In the genomic region with DNA sequence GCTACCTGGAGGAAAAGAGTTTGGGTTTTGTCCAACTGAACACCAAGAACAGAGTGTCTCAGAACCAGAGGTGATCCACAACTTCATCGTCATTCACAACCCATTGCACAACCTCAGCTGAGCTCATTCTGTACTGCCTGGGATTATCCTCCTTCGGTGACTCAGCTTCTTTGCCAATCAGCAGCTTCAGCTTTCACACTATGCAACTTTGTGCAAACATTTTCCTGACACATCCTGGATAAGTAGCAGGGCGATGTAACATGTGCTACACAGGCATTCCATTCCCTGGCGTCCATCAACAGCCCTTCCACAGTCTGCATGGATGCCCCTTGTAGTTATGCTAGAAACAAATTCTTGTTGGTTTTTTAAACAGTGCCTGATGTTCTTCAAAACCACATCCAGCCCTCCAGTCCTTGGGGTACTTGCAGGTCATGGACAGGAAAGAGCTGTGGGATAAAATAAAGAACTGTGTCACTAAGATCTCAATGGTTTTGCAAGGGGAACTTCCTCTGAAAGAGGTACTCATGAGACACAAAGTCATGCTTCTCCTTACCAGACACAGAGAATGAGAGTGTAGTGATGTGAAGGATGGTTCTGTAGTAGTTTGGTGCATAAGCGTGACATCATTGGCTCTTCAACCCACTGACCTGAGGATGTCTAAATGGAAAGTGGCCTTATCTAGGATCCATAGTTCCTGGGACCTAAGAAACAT, we compare ENCODE assay signal across 13 cellular contexts.
A peak's percentile ranks its signal among the peaks of the same experiment; 100 is the strongest.
DNase-seq lines count a peak whose midpoint lies in the region; ATAC-seq and TF ChIP-seq lines count a peak whose summit lies in the region.
"Had no signal": no experiment of that assay in that cellular context is flagged by ENCODE, and none has a peak within 500 bp of the region (broad histone marks: within the 10 kb centered on the region; RNA-seq: fewer than 3 reads in every experiment).

No MANE protein-coding gene starts in this region.

- no peaks in the 10 kb centered on the region for H3K79me2 ChIP-seq in SK-N-SH (ENCODE audit: insufficient read depth)

- no peak overlapping the region for H3K4me3 ChIP-seq in SK-N-SH (ENCODE audit: low read depth in 2 of 2, low read length in 1 of 2)
- no peak overlapping the region for H3K4me3 ChIP-seq in fibroblast of villous mesenchyme (ENCODE audit: low read depth, low read length)
- H3K4me3 ChIP-seq: K562, SJSA1 had no signal

- no peaks in the 10 kb centered on the region for H3K9me3 ChIP-seq in SK-N-SH

- ATAC-seq in SK-N-SH treated with all-trans-retinoic acid at 6 μM for 48 hours (no peak), HG03460 (IDR thresholded peaks at IDR 0.05; ENCODE audit: unreplicated experiment) (no peak)
- ATAC-seq: K562 had no signal

- H3K9me2 ChIP-seq in SK-N-SH, result no peaks in the 10 kb centered on the region

- no peak overlapping the region for H3K27ac ChIP-seq in SK-N-SH (ENCODE audit: low read depth in 2 of 2, low read length in 1 of 2)
- H3K27ac ChIP-seq: SJSA1 had no signal

- no peaks in the 10 kb centered on the region for H3K4me1 ChIP-seq in SK-N-SH (ENCODE audit: control insufficient read depth in 1 of 2, insufficient read depth in 2 of 2, low read depth in 1 of 2, low read length in 1 of 2)
- H3K4me1 ChIP-seq: SJSA1 had no signal

- H3K27me3 ChIP-seq in SK-N-SH (ENCODE audit: insufficient read depth), result no peaks in the 10 kb centered on the region
- H3K27me3 ChIP-seq: SJSA1 had no signal

- CTCF ChIA-PET in SK-N-SH (lab: Yijun Ruan, JAX), result interaction anchor here (1.0 kb wide), 1 partner anchor 19 kb away, joined by 3 read pairs; no protein-coding TSS in a partner anchor

- TF ChIP-seq EP300 in SK-N-SH (IDR thresholded peaks at IDR 0.05; ENCODE audit: borderline replicate concordance in 1 of 2, low read depth in 1 of 2, low read length in 1 of 2), result no peak

- no peak overlapping the region for H2AFZ ChIP-seq in SK-N-SH (ENCODE audit: low read depth)

- 13% methylated on average over 5 of the region's 5 CpGs for WGBS in SK-N-SH (ENCODE audit: low lambda C conversion rate)

- DNase-seq in SK-N-SH (no peak), SKM-1 treated with dmso at 0.1 percent for 144 hours (lab: John Stamatoyannopoulos, UW; ENCODE audit: unreplicated experiment) (peak; percentile 90), fibroblast of villous mesenchyme (ENCODE audit: low read depth) (peak; percentile 99), stromal cell of bone marrow (ENCODE audit: low read depth) (peak; percentile 82), GM03348 (ENCODE audit: low spot score) (no peak)
- no peak for DNase-seq in stimulated activated CD4-positive, alpha-beta T cell treated with anti-CD3 and anti-CD28 coated beads, Interleukin-4, amount 100 ng/mL, for 4 hours
- DNase-seq: 8988T; activated T-cell treated with anti-CD3 and anti-CD28 coated beads, Interleukin-2, amount 50 U/mL, for 48 hours; naive B cell had no signal

- H4K20me1 ChIP-seq in SK-N-SH (ENCODE audit: insufficient read depth), result no peaks in the 10 kb centered on the region

- no peak for TF ChIP-seq RAD21 in SK-N-SH (IDR thresholded peaks at IDR 0.05; ENCODE audit: low read length)

- no peak overlapping the region for H3K4me2 ChIP-seq in SK-N-SH

- no peaks in the 10 kb centered on the region for H3F3A ChIP-seq in SK-N-SH (replicated peaks; ENCODE audit: insufficient read depth)

- H3K9ac ChIP-seq in SK-N-SH, result no peak overlapping the region

- TF ChIP-seq CTCF in SK-N-SH (IDR thresholded peaks at IDR 0.05), result no peak
- no peak for TF ChIP-seq CTCF in fibroblast of villous mesenchyme (IDR thresholded peaks at IDR 0.05; ENCODE audit: insufficient read depth, low read depth, low read length)

- no peaks in the 10 kb centered on the region for H3K36me3 ChIP-seq in SK-N-SH (replicated peaks in 1 of 2; ENCODE audit: control insufficient read depth in 1 of 2, insufficient read depth in 2 of 2, low read length in 1 of 2)
- H3K36me3 ChIP-seq: SJSA1 had no signal

- POLR2A ChIA-PET in SK-N-SH (lab: Yijun Ruan, JAX), result no interaction called here

TF ChIP-seq in SK-N-SH treated with all-trans-retinoic acid at 6 μM for 48 hours, 23 proteins besides CTCF, POLR2A, EP300 and RAD21:
- TF ChIP-seq ZFP3 (CRISPR knock-in tag; IDR thresholded peaks at IDR 0.05) (no peak), ISL1 (CRISPR knock-in tag; IDR thresholded peaks at IDR 0.05) (0 out of 2 replicates have a peak, but pooled peaks have one; percentile 8)
TF ChIP-seq in SK-N-SH treated with all-trans-retinoic acid at 6 μM for 48 hours: peak in this region for 1.

TF ChIP-seq in SK-N-SH, 30 proteins besides CTCF, POLR2A, EP300 and RAD21:
- no peak for TF ChIP-seq FOXM1 (IDR thresholded peaks at IDR 0.05; ENCODE audit: low read depth)
- TF ChIP-seq NFIC (IDR thresholded peaks at IDR 0.05; ENCODE audit: borderline replicate concordance), result no peak
- TF ChIP-seq FOSL2 (IDR thresholded peaks at IDR 0.05; ENCODE audit: borderline replicate concordance, low read depth), result no peak
- no peak for TF ChIP-seq EZH2phosphoT487 (IDR thresholded peaks at IDR 0.05; ENCODE audit: borderline replicate concordance, low read depth)
- TF ChIP-seq, protein P1, sequence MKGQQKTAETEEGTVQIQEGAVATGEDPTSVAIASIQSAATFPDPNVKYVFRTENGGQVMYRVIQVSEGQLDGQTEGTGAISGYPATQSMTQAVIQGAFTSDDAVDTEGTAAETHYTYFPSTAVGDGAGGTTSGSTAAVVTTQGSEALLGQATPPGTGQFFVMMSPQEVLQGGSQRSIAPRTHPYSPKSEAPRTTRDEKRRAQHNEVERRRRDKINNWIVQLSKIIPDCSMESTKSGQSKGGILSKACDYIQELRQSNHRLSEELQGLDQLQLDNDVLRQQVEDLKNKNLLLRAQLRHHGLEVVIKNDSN (IDR thresholded peaks at IDR 0.05; ENCODE audit: borderline replicate concordance, low read depth), result no peak
- TF ChIP-seq MXI1 (IDR thresholded peaks at IDR 0.05; ENCODE audit: low read depth, low read length), result no peak
- no peak for TF ChIP-seq RFX5 (IDR thresholded peaks at IDR 0.05; ENCODE audit: low read length)
- TF ChIP-seq, protein P2, sequence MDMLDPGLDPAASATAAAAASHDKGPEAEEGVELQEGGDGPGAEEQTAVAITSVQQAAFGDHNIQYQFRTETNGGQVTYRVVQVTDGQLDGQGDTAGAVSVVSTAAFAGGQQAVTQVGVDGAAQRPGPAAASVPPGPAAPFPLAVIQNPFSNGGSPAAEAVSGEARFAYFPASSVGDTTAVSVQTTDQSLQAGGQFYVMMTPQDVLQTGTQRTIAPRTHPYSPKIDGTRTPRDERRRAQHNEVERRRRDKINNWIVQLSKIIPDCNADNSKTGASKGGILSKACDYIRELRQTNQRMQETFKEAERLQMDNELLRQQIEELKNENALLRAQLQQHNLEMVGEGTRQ (IDR thresholded peaks at IDR 0.05; ENCODE audit: borderline replicate concordance, low read depth, low read length), result no peak
- no peak for TF ChIP-seq NRF1 (IDR thresholded peaks at IDR 0.05; ENCODE audit: low read depth, low read length)
- no peak for TF ChIP-seq YY1 (IDR thresholded peaks at IDR 0.05; ENCODE audit: low read depth)
- TF ChIP-seq, protein P3, sequence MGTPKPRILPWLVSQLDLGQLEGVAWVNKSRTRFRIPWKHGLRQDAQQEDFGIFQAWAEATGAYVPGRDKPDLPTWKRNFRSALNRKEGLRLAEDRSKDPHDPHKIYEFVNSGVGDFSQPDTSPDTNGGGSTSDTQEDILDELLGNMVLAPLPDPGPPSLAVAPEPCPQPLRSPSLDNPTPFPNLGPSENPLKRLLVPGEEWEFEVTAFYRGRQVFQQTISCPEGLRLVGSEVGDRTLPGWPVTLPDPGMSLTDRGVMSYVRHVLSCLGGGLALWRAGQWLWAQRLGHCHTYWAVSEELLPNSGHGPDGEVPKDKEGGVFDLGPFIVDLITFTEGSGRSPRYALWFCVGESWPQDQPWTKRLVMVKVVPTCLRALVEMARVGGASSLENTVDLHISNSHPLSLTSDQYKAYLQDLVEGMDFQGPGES (IDR thresholded peaks at IDR 0.05; ENCODE audit: low read depth, low read length), result no peak
- TF ChIP-seq, protein P4, sequence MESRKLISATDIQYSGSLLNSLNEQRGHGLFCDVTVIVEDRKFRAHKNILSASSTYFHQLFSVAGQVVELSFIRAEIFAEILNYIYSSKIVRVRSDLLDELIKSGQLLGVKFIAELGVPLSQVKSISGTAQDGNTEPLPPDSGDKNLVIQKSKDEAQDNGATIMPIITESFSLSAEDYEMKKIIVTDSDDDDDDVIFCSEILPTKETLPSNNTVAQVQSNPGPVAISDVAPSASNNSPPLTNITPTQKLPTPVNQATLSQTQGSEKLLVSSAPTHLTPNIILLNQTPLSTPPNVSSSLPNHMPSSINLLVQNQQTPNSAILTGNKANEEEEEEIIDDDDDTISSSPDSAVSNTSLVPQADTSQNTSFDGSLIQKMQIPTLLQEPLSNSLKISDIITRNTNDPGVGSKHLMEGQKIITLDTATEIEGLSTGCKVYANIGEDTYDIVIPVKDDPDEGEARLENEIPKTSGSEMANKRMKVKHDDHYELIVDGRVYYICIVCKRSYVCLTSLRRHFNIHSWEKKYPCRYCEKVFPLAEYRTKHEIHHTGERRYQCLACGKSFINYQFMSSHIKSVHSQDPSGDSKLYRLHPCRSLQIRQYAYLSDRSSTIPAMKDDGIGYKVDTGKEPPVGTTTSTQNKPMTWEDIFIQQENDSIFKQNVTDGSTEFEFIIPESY (IDR thresholded peaks at IDR 0.05; ENCODE audit: borderline replicate concordance, low read depth), result no peak
- no peak for TF ChIP-seq RXRA (IDR thresholded peaks at IDR 0.05; ENCODE audit: borderline replicate concordance, low read depth)
- no peak for TF ChIP-seq CHD2 (IDR thresholded peaks at IDR 0.05; ENCODE audit: low read length, partially characterized antibody)

Comparison
In these comparisons a context has a peak if more than half of its experiments do, and no peak if none do; other contexts are left out.
1. DNase-seq: peak in SKM-1 treated with dmso at 0.1 percent for 144 hours (single experiment), fibroblast of villous mesenchyme (single experiment) and stromal cell of bone marrow (single experiment); none in SK-N-SH (single experiment), GM03348 (single experiment) and stimulated activated CD4-positive, alpha-beta T cell treated with anti-CD3 and anti-CD28 coated beads, Interleukin-4, amount 100 ng/mL, for 4 hours (0 of 2).